8 cellular contexts compared by ENCODE assay signal in genomic region chr6:138593100-138593877, GRCh38.
DNase-seq lines count a peak whose midpoint lies in the region; ATAC-seq lines count a peak whose summit lies in the region.

No MANE protein-coding gene starts in this region.

- peaks cover 5% of the 10 kb centered on the region for H3K4me1 ChIP-seq in NT2/D1 (ENCODE audit: insufficient read depth, insufficient read length)

- no peak overlapping the region for H3K4me3 ChIP-seq in NT2/D1 (ENCODE audit: insufficient read length, low read depth)

- no peak overlapping the region for H3K9ac ChIP-seq in NT2/D1 (ENCODE audit: insufficient read length, low read depth)

- H3K9me3 ChIP-seq in NT2/D1 (ENCODE audit: insufficient read depth, low read length), result no peaks in the 10 kb centered on the region

- H3K27me3 ChIP-seq in NT2/D1 (ENCODE audit: insufficient read depth, insufficient read length), result no peaks in the 10 kb centered on the region

- intact Hi-C loops in left cardiac atrium (cut with DNase I) (loop anchor here in 1 of 2 donors (5.0 kb wide), 1 partner anchor 174 kb away; no protein-coding TSS in a partner anchor), sciatic nerve (cut with DNase I) (no loop called here)

- no peak for DNase-seq in activated CD4-positive, CD25-positive, alpha-beta regulatory T cell (lab: John Stamatoyannopoulos, UW)
- DNase-seq in NT2/D1 (ENCODE audit: low read depth, low spot score) (peak; percentile 42), left cardiac atrium (peak; percentile 73), sciatic nerve (ENCODE audit: low spot score) (peak; percentile 63), NCI-H1694 (lab: John Stamatoyannopoulos, UW) (no peak)
- DNase-seq in activated naive CD4-positive, alpha-beta T cell treated with Interleukin-2 at 50 U/mL for 16 hours, result peak; percentile 40

- H3K36me3 ChIP-seq in NT2/D1 (ENCODE audit: insufficient read depth, insufficient read length, low read length), result no peaks in the 10 kb centered on the region

- ATAC-seq in activated CD4-positive, CD25-positive, alpha-beta regulatory T cell treated with anti-CD3 and anti-CD28 coated beads, Interleukin-2, amount 50 U/mL, for 24 hours, result peak; percentile 94
- ATAC-seq in HG02852 (IDR thresholded peaks at IDR 0.05; ENCODE audit: unreplicated experiment) (peak; percentile 74), left cardiac atrium (peak; percentile 76 to 91), sciatic nerve (peak; percentile 89)

Comparison
In these comparisons a context has a peak if more than half of its experiments do, and no peak if none do; other contexts are left out.
1. DNase-seq: peak in NT2/D1 (single experiment), activated naive CD4-positive, alpha-beta T cell treated with Interleukin-2 at 50 U/mL for 16 hours (single experiment), left cardiac atrium (single experiment) and sciatic nerve (single experiment); none in activated CD4-positive, CD25-positive, alpha-beta regulatory T cell (0 of 4) and NCI-H1694 (single experiment).
2. Peak in every context shown above with its lines, with median percentiles within 50 percentile points of each other: ATAC-seq.